18 cellular contexts compared by ENCODE assay signal in genomic region chr11:118265954-118266353, GRCh38. TPM values are rescaled to one million over a fixed set of nuclear protein-coding genes. Genes with fewer than 3 reads are reported as not detected.
DNase-seq lines count a peak whose midpoint lies in the region; ATAC-seq and TF ChIP-seq lines count a peak whose summit lies in the region.
"Had no signal": no experiment of that assay in that cellular context is flagged by ENCODE, and none has a peak within 500 bp of the region (broad histone marks: within the 10 kb centered on the region; RNA-seq: fewer than 3 reads in every experiment).

No MANE protein-coding gene starts in this region.

- DNase-seq in MG63 = peak; percentile 7
- peak in 4 of 7 donors; percentile 12 to 55 (median 22) for DNase-seq in adrenal gland
- DNase-seq in kidney tubule cell (ENCODE audit: low spot score) = peak; percentile 27
- no peak for DNase-seq in stimulated activated effector memory CD8-positive, alpha-beta T cell treated with anti-CD3 and anti-CD28 coated beads, Interleukin-12 subunit alpha, Interleukin-12 subunit beta, amount 100 ng/mL, for 72 hours (ENCODE audit: low spot score in 2 of 2)
- DNase-seq in activated naive CD4-positive, alpha-beta T cell (lab: John Stamatoyannopoulos, UW) = no peak
- DNase-seq in stimulated activated CD4-positive, alpha-beta T cell treated with anti-CD3 and anti-CD28 coated beads, Interleukin-15, amount 100 ng/mL, for 24 hours = no peak
- DNase-seq: activated T-cell treated with anti-CD3 and anti-CD28 coated beads, Interleukin-2, amount 50 U/mL, for 72 hours; DND-41; GOT3; KBM-7; NCI-H146; NCI-H69; posterior cingulate gyrus; testis had no signal

- peaks cover 0 to 9% of the 10 kb centered on the region in 2 donors for H3K4me1 ChIP-seq in adrenal gland (replicated peaks in 1 of 2)

- peak overlapping the region; percentile 3 for H3K27ac Mint-ChIP-seq in stimulated activated effector memory CD8-positive, alpha-beta T cell treated with anti-CD3 and anti-CD28 coated beads, Interleukin-12 subunit alpha, Interleukin-12 subunit beta, amount 100 ng/mL, for 72 hours
- H3K27ac Mint-ChIP-seq: activated T-cell treated with anti-CD3 and anti-CD28 coated beads, Interleukin-2, amount 50 U/mL, for 72 hours had no signal

- 62 to 70% (median 65%) methylated on average over 1 of the region's 1 CpG; no CpG with 5 or more reads in 1 of the 4 donors for WGBS in adrenal gland, 4 donors

- H3K4me3 ChIP-seq in MG63 = no peak overlapping the region
- no peak overlapping the region for H3K4me3 ChIP-seq in adrenal gland
- H3K4me3 ChIP-seq: BLaER1, testis had no signal

- no peak for ATAC-seq in stimulated activated effector memory CD8-positive, alpha-beta T cell treated with anti-CD3 and anti-CD28 coated beads, Interleukin-12 subunit alpha, Interleukin-12 subunit beta, amount 100 ng/mL, for 72 hours
- ATAC-seq in HG03135 (IDR thresholded peaks at IDR 0.05; ENCODE audit: unreplicated experiment) (no peak), GM18873 (IDR thresholded peaks at IDR 0.05; ENCODE audit: low FRiP score, unreplicated experiment) (no peak)
- ATAC-seq: activated T-cell treated with anti-CD3 and anti-CD28 coated beads, Interleukin-2, amount 50 U/mL, for 72 hours had no signal

- no peak overlapping the region for H3K4me3 Mint-ChIP-seq in stimulated activated effector memory CD8-positive, alpha-beta T cell treated with anti-CD3 and anti-CD28 coated beads, Interleukin-12 subunit alpha, Interleukin-12 subunit beta, amount 100 ng/mL, for 72 hours
- H3K4me3 Mint-ChIP-seq: activated T-cell treated with anti-CD3 and anti-CD28 coated beads, Interleukin-2, amount 50 U/mL, for 72 hours had no signal

- H3K9me3 ChIP-seq in MG63 = no peaks in the 10 kb centered on the region
- no peaks in the 10 kb centered on the region for H3K9me3 ChIP-seq in adrenal gland (replicated peaks in 1 of 3)
- H3K9me3 ChIP-seq: BLaER1, testis had no signal

- H3K27me3 ChIP-seq in MG63 = peaks cover 5% of the 10 kb centered on the region; the same call in 1 of the 2 replicates
- H3K27me3 ChIP-seq in adrenal gland = peaks cover 20% of the 10 kb centered on the region
- H3K27me3 ChIP-seq: testis had no signal

- no peaks in the 10 kb centered on the region for H3K36me3 ChIP-seq in MG63
- no peaks in the 10 kb centered on the region for H3K36me3 ChIP-seq in adrenal gland (replicated peaks in 1 of 2)
- H3K36me3 ChIP-seq: BLaER1 had no signal

- H3K27ac ChIP-seq in adrenal gland = no peak overlapping the region
- H3K27ac ChIP-seq: BLaER1, testis had no signal

- no peak for TF ChIP-seq CTCF in adrenal gland (IDR thresholded peaks at IDR 0.05)

- peaks cover 6% of the 10 kb centered on the region for H3K36me3 Mint-ChIP-seq in stimulated activated effector memory CD8-positive, alpha-beta T cell treated with anti-CD3 and anti-CD28 coated beads, Interleukin-12 subunit alpha, Interleukin-12 subunit beta, amount 100 ng/mL, for 72 hours

- H3K4me1 Mint-ChIP-seq in stimulated activated effector memory CD8-positive, alpha-beta T cell treated with anti-CD3 and anti-CD28 coated beads, Interleukin-12 subunit alpha, Interleukin-12 subunit beta, amount 100 ng/mL, for 72 hours = peaks cover 24% of the 10 kb centered on the region

- no peak for TF ChIP-seq POLR2A in adrenal gland (IDR thresholded peaks at IDR 0.05)

- H3K9me3 Mint-ChIP-seq in stimulated activated effector memory CD8-positive, alpha-beta T cell treated with anti-CD3 and anti-CD28 coated beads, Interleukin-12 subunit alpha, Interleukin-12 subunit beta, amount 100 ng/mL, for 72 hours = no peaks in the 10 kb centered on the region
- H3K9me3 Mint-ChIP-seq: activated T-cell treated with anti-CD3 and anti-CD28 coated beads, Interleukin-2, amount 50 U/mL, for 72 hours had no signal

- intact Hi-C loops in adrenal gland (cut with DNase I) = no loop called here

RNA-seq across cellular contexts. Expression of gene MPZL2, which starts 1.9 kb away (rescaled TPM):
- not detected in 2 replicates for total RNA-seq in MG63 (2014; rRNA removed; shearing (Covaris generic); ENCODE audit: low replicate concordance)
- 10 to 100 TPM in 1 of 8 donors, 1 to 10 TPM in 6, under 1 TPM in 1; 0.48 to 14.9 (median 5.1) TPM for total RNA-seq in adrenal gland
- 10 to 100 TPM in 1 of 3 donors, 1 to 10 TPM in 2; 3.5 to 10.2 (median 6.0) TPM for polyA plus RNA-seq in adrenal gland
- total RNA-seq: fibroblast of lung had no signal
- polyA plus RNA-seq: fibroblast of lung had no signal

RNA-seq across cellular contexts. Expression of gene MPZL3, which starts 13.8 kb away (rescaled TPM):
- 1.3 and 1.6 TPM in 2 replicates for total RNA-seq in MG63 (2014; rRNA removed; shearing (Covaris generic); ENCODE audit: low replicate concordance)
- 1 to 10 TPM in 2 of 8 donors, under 1 TPM in 6; 0.28 to 1.2 (median 0.85) TPM for total RNA-seq in adrenal gland
- polyA plus RNA-seq in adrenal gland = 1 to 10 TPM in 1 of 3 donors, under 1 TPM in 2; 0.67 to 1.1 (median 0.71) TPM

RNA-seq across cellular contexts. Expression of gene CD3E, which starts 38.6 kb away (rescaled TPM):
- total RNA-seq in MG63 (2014; rRNA removed; shearing (Covaris generic); ENCODE audit: low replicate concordance) = not detected in 2 replicates
- total RNA-seq in adrenal gland = 1 to 10 TPM in 5 of 8 donors, under 1 TPM in 2, not detected in 1; 0.63 to 3.4 (median 2.7) TPM
- 1 to 10 TPM; 2.2 to 3.4 (median 2.7) TPM for polyA plus RNA-seq in adrenal gland
- total RNA-seq: fibroblast of lung had no signal
- polyA plus RNA-seq: fibroblast of lung had no signal

RNA-seq across cellular contexts. Expression of gene JAML, which starts 41.1 kb away (rescaled TPM):
- not detected in 2 replicates for total RNA-seq in MG63 (2014; rRNA removed; shearing (Covaris generic); ENCODE audit: low replicate concordance)
- total RNA-seq in adrenal gland = 10 to 100 TPM in 2 of 8 donors, 1 to 10 TPM in 6; 1.8 to 12.6 (median 5.2) TPM
- polyA plus RNA-seq in adrenal gland = 10 to 100 TPM in 1 of 3 donors, 1 to 10 TPM in 2; 3.3 to 13.9 (median 4.2) TPM
- total RNA-seq: fibroblast of lung had no signal
- polyA plus RNA-seq: fibroblast of lung had no signal

Comparison
In these comparisons a context has a peak if more than half of its experiments do, and no peak if none do; other contexts are left out.
1. DNase-seq: peak in MG63 (single experiment), adrenal gland (4 of 7) and kidney tubule cell (single experiment); none in stimulated activated effector memory CD8-positive, alpha-beta T cell treated with anti-CD3 and anti-CD28 coated beads, Interleukin-12 subunit alpha, Interleukin-12 subunit beta, amount 100 ng/mL, for 72 hours (0 of 2), activated naive CD4-positive, alpha-beta T cell (0 of 4) and stimulated activated CD4-positive, alpha-beta T cell treated with anti-CD3 and anti-CD28 coated beads, Interleukin-15, amount 100 ng/mL, for 24 hours (single experiment).